Comparison of ENCODE assay signal across 39 cellular contexts in the genomic region with DNA sequence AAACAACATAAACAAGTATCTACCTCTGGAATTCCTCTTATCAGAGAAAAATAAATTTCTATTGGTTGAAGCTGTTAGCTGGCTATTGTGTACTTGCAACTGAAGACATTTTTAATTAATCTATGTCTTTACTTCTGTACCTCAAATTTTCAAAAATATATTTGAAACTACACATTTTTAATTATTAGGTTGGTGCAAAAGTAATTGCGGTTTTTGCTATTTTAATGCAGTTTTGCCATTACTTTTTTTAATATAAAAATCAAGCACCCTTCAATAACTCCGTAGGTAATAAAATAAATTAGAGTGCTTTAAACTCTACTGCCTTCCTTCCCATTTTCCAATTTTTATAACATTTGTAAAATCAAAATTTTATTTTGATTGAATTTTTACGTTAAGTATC.
"Had no signal": no experiment of that assay in that cellular context is flagged by ENCODE, and none has a peak within 500 bp of the region (broad histone marks: within the 10 kb centered on the region; RNA-seq: fewer than 3 reads in every experiment).

No MANE protein-coding gene starts in this region.

- DNase-seq: activated effector memory CD4-positive, alpha-beta T cell treated with anti-CD3 and anti-CD28 coated beads, Interleukin-2, amount 50 U/mL, for 16 hours; activated effector memory CD4-positive, alpha-beta T cell treated with Interleukin-2 at 50 U/mL for 16 hours; activated gamma-delta T cell; activated gamma-delta T cell treated with Interleukin-2 at 50 U/mL for 16 hours; activated naive CD4-positive, alpha-beta T cell; activated naive CD4-positive, alpha-beta T cell treated with anti-CD3 and anti-CD28 coated beads for 36 hours; activated naive CD4-positive, alpha-beta T cell treated with anti-CD3 and anti-CD28 coated beads, Interleukin-2, amount 10 ng/mL, durations not matched to agents 7 days and 5 days; activated naive CD4-positive, alpha-beta T cell treated with anti-CD3 and anti-CD28 coated beads, Interleukin-2, amount 50 U/mL, for 16 hours; activated naive CD4-positive, alpha-beta T cell treated with Interleukin-2 at 50 U/mL for 16 hours; activated naive CD8-positive, alpha-beta T cell treated with anti-CD3 and anti-CD28 coated beads for 36 hours; activated naive CD8-positive, alpha-beta T cell treated with anti-CD3 and anti-CD28 coated beads, Interleukin-2, amount 10 ng/mL, durations not matched to agents 7 days and 5 days; activated naive CD8-positive, alpha-beta T cell treated with anti-CD3 and anti-CD28 coated beads, Interleukin-2, amount 50 U/mL, for 24 hours; activated T-cell treated with anti-CD3 and anti-CD28 coated beads, Interleukin-2, amount 50 U/mL, for 4 hours; activated T-cell treated with anti-CD3 and anti-CD28 coated beads, Interleukin-2, amount 50 U/mL, for 48 hours; activated T-cell treated with anti-CD3 and anti-CD28 coated beads, Interleukin-2, amount 50 U/mL, for 72 hours; adrenal gland; amniotic stem cell; amygdala; anterior cingulate cortex; aorta; body of pancreas; brain microvascular endothelial cell; caudate nucleus; central memory CD4-positive, alpha-beta T cell; cerebellar nuclear complex had no signal

- H3K36me3 ChIP-seq: adrenal gland, ascending aorta, brain microvascular endothelial cell, breast epithelium, cardiac muscle cell had no signal

- H3K36me3 Mint-ChIP-seq: activated naive CD4-positive, alpha-beta T cell treated with anti-CD3 and anti-CD28 coated beads, Interleukin-2, amount 10 ng/mL, durations not matched to agents 7 days and 5 days; activated naive CD4-positive, alpha-beta T cell treated with anti-CD3 and anti-CD28 coated beads, Interleukin-2, amount 50 U/mL, for 24 hours; activated naive CD4-positive, alpha-beta T cell treated with anti-CD3 and anti-CD28 coated beads, Interleukin-2, amount 50 U/mL, for 72 hours; activated naive CD8-positive, alpha-beta T cell; activated naive CD8-positive, alpha-beta T cell treated with anti-CD3 and anti-CD28 coated beads for 36 hours; activated naive CD8-positive, alpha-beta T cell treated with anti-CD3 and anti-CD28 coated beads, Interleukin-2, amount 10 ng/mL, durations not matched to agents 7 days and 5 days; brain had no signal

- FAIRE-seq: astrocyte, bronchial epithelial cell, colon had no signal

- H3K4me3 Mint-ChIP-seq: activated naive CD4-positive, alpha-beta T cell treated with anti-CD3 and anti-CD28 coated beads for 36 hours; activated naive CD4-positive, alpha-beta T cell treated with anti-CD3 and anti-CD28 coated beads, Interleukin-2, amount 10 ng/mL, durations not matched to agents 7 days and 5 days; activated naive CD4-positive, alpha-beta T cell treated with anti-CD3 and anti-CD28 coated beads, Interleukin-2, amount 50 U/mL, for 24 hours; activated naive CD8-positive, alpha-beta T cell; activated naive CD8-positive, alpha-beta T cell treated with anti-CD3 and anti-CD28 coated beads for 36 hours; activated naive CD8-positive, alpha-beta T cell treated with anti-CD3 and anti-CD28 coated beads, Interleukin-2, amount 10 ng/mL, durations not matched to agents 7 days and 5 days; activated naive CD8-positive, alpha-beta T cell treated with anti-CD3 and anti-CD28 coated beads, Interleukin-2, amount 50 U/mL, for 24 hours; activated T-cell treated with anti-CD3 and anti-CD28 coated beads, Interleukin-2, amount 50 U/mL, for 4 hours; activated T-cell treated with anti-CD3 and anti-CD28 coated beads, Interleukin-2, amount 50 U/mL, for 72 hours; activated T-helper 1 cell treated with anti-CD3 and anti-CD28 coated beads, Interleukin-12 subunit alpha, Interleukin-12 subunit beta, Interleukin-2, Interleukin-4 antibody, amounts not matched to agents 30 ng/mL and 10 ng/mL and 1 ng/mL, durations not matched to agents 14 hours and 24 hours and 36 hours; activated T-helper 17 cell treated with anti-CD3 and anti-CD28 coated beads, Interleukin-2, amount 50 U/mL, for 72 hours; brain; central memory CD8-positive, alpha-beta T cell had no signal

- H3K4me1 Mint-ChIP-seq: activated T-helper 17 cell treated with anti-CD3 and anti-CD28 coated beads, Interleukin-2, amount 50 U/mL, for 72 hours; brain; central memory CD8-positive, alpha-beta T cell had no signal

- H3K4me1 ChIP-seq: adrenal gland, ascending aorta, breast epithelium had no signal

- H3K9me3 ChIP-seq: adrenal gland, ascending aorta, body of pancreas, breast epithelium had no signal

- H3K27me3 Mint-ChIP-seq: activated naive CD8-positive, alpha-beta T cell; activated T-helper 17 cell treated with anti-CD3 and anti-CD28 coated beads, Interleukin-2, amount 50 U/mL, for 72 hours had no signal

- H3K27me3 ChIP-seq: adrenal gland, ascending aorta, body of pancreas, brain microvascular endothelial cell, breast epithelium, cardiac muscle cell had no signal

- ATAC-seq: activated naive CD4-positive, alpha-beta T cell treated with anti-CD3 and anti-CD28 coated beads, Interleukin-2, amount 50 U/mL, for 72 hours; activated naive CD8-positive, alpha-beta T cell treated with anti-CD3 and anti-CD28 coated beads, Interleukin-2, amount 50 U/mL, for 24 hours; activated T-cell treated with anti-CD3 and anti-CD28 coated beads, Interleukin-2, amount 50 U/mL, for 4 hours; activated T-cell treated with anti-CD3 and anti-CD28 coated beads, Interleukin-2, amount 50 U/mL, for 72 hours; activated T-helper 17 cell treated with anti-CD3 and anti-CD28 coated beads, Interleukin-2, amount 50 U/mL, for 72 hours; body of pancreas had no signal

- H3K9me3 Mint-ChIP-seq: activated naive CD4-positive, alpha-beta T cell treated with anti-CD3 and anti-CD28 coated beads for 36 hours; activated naive CD4-positive, alpha-beta T cell treated with anti-CD3 and anti-CD28 coated beads, Interleukin-2, amount 10 ng/mL, durations not matched to agents 7 days and 5 days; activated naive CD4-positive, alpha-beta T cell treated with anti-CD3 and anti-CD28 coated beads, Interleukin-2, amount 50 U/mL, for 24 hours; activated naive CD4-positive, alpha-beta T cell treated with anti-CD3 and anti-CD28 coated beads, Interleukin-2, amount 50 U/mL, for 72 hours; activated naive CD8-positive, alpha-beta T cell treated with anti-CD3 and anti-CD28 coated beads for 36 hours; activated naive CD8-positive, alpha-beta T cell treated with anti-CD3 and anti-CD28 coated beads, Interleukin-2, amount 10 ng/mL, durations not matched to agents 7 days and 5 days; activated naive CD8-positive, alpha-beta T cell treated with anti-CD3 and anti-CD28 coated beads, Interleukin-2, amount 50 U/mL, for 24 hours; activated T-cell treated with anti-CD3 and anti-CD28 coated beads, Interleukin-2, amount 50 U/mL, for 4 hours; activated T-cell treated with anti-CD3 and anti-CD28 coated beads, Interleukin-2, amount 50 U/mL, for 72 hours; activated T-helper 1 cell treated with anti-CD3 and anti-CD28 coated beads, Interleukin-12 subunit alpha, Interleukin-12 subunit beta, Interleukin-2, Interleukin-4 antibody, amounts not matched to agents 30 ng/mL and 10 ng/mL and 1 ng/mL, durations not matched to agents 14 hours and 24 hours and 36 hours; activated T-helper 17 cell treated with anti-CD3 and anti-CD28 coated beads, Interleukin-2, amount 50 U/mL, for 72 hours; activated T-helper 2 cell treated with anti-CD3 and anti-CD28 coated beads, Interferon-gamma antibody, Interleukin-2, Interleukin-4, amounts not matched to agents 10 μg/mL and 5 μg/mL and 100 μg/mL, durations not matched to agents 14 hours and 24 hours and 36 hours; brain; central memory CD8-positive, alpha-beta T cell had no signal

- H3K27ac ChIP-seq: adrenal gland, ascending aorta, body of pancreas, brain microvascular endothelial cell, breast epithelium, cardiac muscle cell had no signal

- H3K4me3 ChIP-seq: adrenal gland, ascending aorta, body of pancreas, breast epithelium, cardiac muscle cell had no signal

- H3K27ac Mint-ChIP-seq: activated naive CD4-positive, alpha-beta T cell treated with anti-CD3 and anti-CD28 coated beads for 36 hours; activated naive CD4-positive, alpha-beta T cell treated with anti-CD3 and anti-CD28 coated beads, Interleukin-2, amount 10 ng/mL, durations not matched to agents 7 days and 5 days; activated naive CD4-positive, alpha-beta T cell treated with anti-CD3 and anti-CD28 coated beads, Interleukin-2, amount 50 U/mL, for 24 hours; activated naive CD4-positive, alpha-beta T cell treated with anti-CD3 and anti-CD28 coated beads, Interleukin-2, amount 50 U/mL, for 72 hours; activated naive CD8-positive, alpha-beta T cell; activated naive CD8-positive, alpha-beta T cell treated with anti-CD3 and anti-CD28 coated beads for 36 hours; activated naive CD8-positive, alpha-beta T cell treated with anti-CD3 and anti-CD28 coated beads, Interleukin-2, amount 10 ng/mL, durations not matched to agents 7 days and 5 days; activated naive CD8-positive, alpha-beta T cell treated with anti-CD3 and anti-CD28 coated beads, Interleukin-2, amount 50 U/mL, for 24 hours; activated T-cell treated with anti-CD3 and anti-CD28 coated beads, Interleukin-2, amount 50 U/mL, for 72 hours; activated T-helper 1 cell treated with anti-CD3 and anti-CD28 coated beads, Interleukin-12 subunit alpha, Interleukin-12 subunit beta, Interleukin-2, Interleukin-4 antibody, amounts not matched to agents 30 ng/mL and 10 ng/mL and 1 ng/mL, durations not matched to agents 14 hours and 24 hours and 36 hours; activated T-helper 17 cell treated with anti-CD3 and anti-CD28 coated beads, Interleukin-2, amount 50 U/mL, for 72 hours; activated T-helper 2 cell treated with anti-CD3 and anti-CD28 coated beads, Interferon-gamma antibody, Interleukin-2, Interleukin-4, amounts not matched to agents 10 μg/mL and 5 μg/mL and 100 μg/mL, durations not matched to agents 14 hours and 24 hours and 36 hours; brain had no signal
